36 cellular contexts compared by ENCODE assay signal in the genomic region with DNA sequence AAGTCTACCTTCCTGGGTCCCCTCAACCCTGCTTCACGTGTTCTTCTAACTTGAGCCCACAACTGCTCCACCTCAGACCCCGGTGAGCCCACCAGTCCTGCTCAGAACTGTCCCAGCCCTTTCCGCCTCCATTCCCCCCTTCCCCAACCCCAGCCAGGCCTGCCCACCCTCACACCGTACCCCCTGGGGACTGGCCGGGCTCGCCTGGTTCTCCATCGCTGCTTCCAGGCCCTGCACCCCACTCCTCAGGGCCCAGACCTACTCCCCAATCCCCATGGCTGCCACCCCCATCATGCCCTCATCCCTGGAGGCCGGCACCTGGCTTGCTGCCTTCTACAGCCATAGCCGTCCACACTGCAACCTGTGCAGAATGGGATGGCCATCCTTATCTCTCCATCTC. TPM values are rescaled to one million over a fixed set of nuclear protein-coding genes. Genes with fewer than 3 reads are reported as not detected.
"Had no signal": no experiment of that assay in that cellular context is flagged by ENCODE, and none has a peak within 500 bp of the region (broad histone marks: within the 10 kb centered on the region; RNA-seq: fewer than 3 reads in every experiment).

No MANE protein-coding gene starts in this region.

- H3K9me3 ChIP-seq: ascending aorta had no signal

- H3K27ac ChIP-seq: ascending aorta, cardiac muscle cell, WERI-Rb-1 had no signal

- H3K36me3 ChIP-seq: ascending aorta, cardiac muscle cell, WERI-Rb-1 had no signal

- H3K4me3 ChIP-seq: ascending aorta, cardiac muscle cell had no signal

- ATAC-seq: activated CD4-positive, alpha-beta T cell treated with anti-CD3 and anti-CD28 coated beads for 36 hours; activated CD4-positive, CD25-positive, alpha-beta regulatory T cell treated with anti-CD3 and anti-CD28 coated beads, Interleukin-2, amount 50 U/mL, for 24 hours; activated CD8-positive, alpha-beta memory T cell treated with anti-CD3 and anti-CD28 coated beads, Interleukin-2, amount 10 ng/mL, durations not matched to agents 7 days and 5 days; activated CD8-positive, alpha-beta T cell treated with anti-CD3 and anti-CD28 coated beads, Interleukin-2, amount 10 ng/mL, durations not matched to agents 7 days and 5 days; activated naive CD8-positive, alpha-beta T cell treated with anti-CD3 and anti-CD28 coated beads, Interleukin-2, amount 50 U/mL, for 24 hours; T-cell; T-helper 17 cell; WTC11 had no signal

- FAIRE-seq: bronchial epithelial cell, TTC549 had no signal

- DNase-seq: activated CD4-positive, alpha-beta memory T cell treated with anti-CD3 and anti-CD28 coated beads, Interleukin-2, amount 10 ng/mL, durations not matched to agents 7 days and 5 days; activated CD4-positive, alpha-beta T cell treated with anti-CD3 and anti-CD28 coated beads for 1 hour; activated CD4-positive, alpha-beta T cell treated with anti-CD3 and anti-CD28 coated beads for 36 hours; activated CD4-positive, alpha-beta T cell treated with anti-CD3 and anti-CD28 coated beads for 48 hours; activated CD4-positive, alpha-beta T cell treated with anti-CD3 and anti-CD28 coated beads, Interleukin-2, amount 10 ng/mL, durations not matched to agents 7 days and 5 days; activated CD4-positive, alpha-beta T cell treated with anti-CD3 and anti-CD28 coated beads, Interleukin-2, amount 50 U/mL, for 48 hours; activated CD4-positive, CD25-positive, alpha-beta regulatory T cell; activated CD8-positive, alpha-beta memory T cell treated with anti-CD3 and anti-CD28 coated beads for 24 hours; activated CD8-positive, alpha-beta memory T cell treated with anti-CD3 and anti-CD28 coated beads, Interleukin-2, amount 10 ng/mL, durations not matched to agents 7 days and 5 days; activated CD8-positive, alpha-beta memory T cell treated with anti-CD3 and anti-CD28 coated beads, Interleukin-2, amount 50 U/mL, for 48 hours; activated CD8-positive, alpha-beta T cell treated with anti-CD3 and anti-CD28 coated beads, Interleukin-2, amount 10 ng/mL, durations not matched to agents 7 days and 5 days; activated effector memory CD4-positive, alpha-beta T cell treated with Interleukin-2 at 50 U/mL for 16 hours; activated gamma-delta T cell; activated naive CD4-positive, alpha-beta T cell treated with anti-CD3 and anti-CD28 coated beads, Interleukin-2, amount 10 ng/mL, durations not matched to agents 7 days and 5 days; activated naive CD4-positive, alpha-beta T cell treated with Interleukin-2 at 50 U/mL for 16 hours; activated naive CD8-positive, alpha-beta T cell treated with anti-CD3 and anti-CD28 coated beads, Interleukin-2, amount 10 ng/mL, durations not matched to agents 7 days and 5 days; activated naive CD8-positive, alpha-beta T cell treated with anti-CD3 and anti-CD28 coated beads, Interleukin-2, amount 50 U/mL, for 24 hours; activated T-cell treated with anti-CD3 and anti-CD28 coated beads, Interleukin-2, amount 50 U/mL, for 24 hours; activated T-cell treated with anti-CD3 and anti-CD28 coated beads, Interleukin-2, amount 50 U/mL, for 48 hours; amygdala; anterior cingulate cortex; caudate nucleus; cerebellar nuclear complex; T-cell; T-helper 17 cell; T1000; WERI-Rb-1 had no signal

- H3K4me1 ChIP-seq: ascending aorta had no signal

- H3K27me3 ChIP-seq: ascending aorta had no signal

RNA-seq across cellular contexts. Expression of gene ADRA2C, which starts 23.4 kb away (rescaled TPM):
- total RNA-seq: activated CD4-positive, alpha-beta memory T cell treated with anti-CD3 and anti-CD28 coated beads, Interleukin-2, amount 10 ng/mL, durations not matched to agents 7 days and 5 days; activated CD4-positive, alpha-beta T cell treated with anti-CD3 and anti-CD28 coated beads for 36 hours; activated CD4-positive, alpha-beta T cell treated with anti-CD3 and anti-CD28 coated beads, Interleukin-2, amount 10 ng/mL, durations not matched to agents 7 days and 5 days; activated CD8-positive, alpha-beta memory T cell treated with anti-CD3 and anti-CD28 coated beads, Interleukin-2, amount 10 ng/mL, durations not matched to agents 7 days and 5 days; activated CD8-positive, alpha-beta T cell treated with anti-CD3 and anti-CD28 coated beads, Interleukin-2, amount 10 ng/mL, durations not matched to agents 7 days and 5 days; activated naive CD8-positive, alpha-beta T cell treated with anti-CD3 and anti-CD28 coated beads, Interleukin-2, amount 10 ng/mL, durations not matched to agents 7 days and 5 days; activated T-helper 2 cell treated with anti-CD3 and anti-CD28 coated beads, Interferon-gamma antibody, Interleukin-2, Interleukin-4, amounts not matched to agents 10 μg/mL and 5 μg/mL and 100 μg/mL, durations not matched to agents 14 hours and 24 hours and 36 hours; T-helper 1 cell treated with Interleukin-12 subunit alpha and Interleukin-12 subunit beta and Interleukin-4 antibody, amounts not matched to agents 30 ng/mL and 1 ng/mL, for 36 hours; T-helper 17 cell; T-helper 2 cell treated with Interferon-gamma antibody and Interleukin-4, amounts not matched to agents 100 ng/mL and 5 ng/mL, for 36 hours had no signal
